ENCODE assay signal across 17 cellular contexts in genomic region chr7:97418312-97418711, GRCh38.
A peak's percentile ranks its signal among the peaks of the same experiment; 100 is the strongest.
DNase-seq lines count a peak whose midpoint lies in the region; ATAC-seq and TF ChIP-seq lines count a peak whose summit lies in the region.
"Had no signal": no experiment of that assay in that cellular context is flagged by ENCODE, and none has a peak within 500 bp of the region (broad histone marks: within the 10 kb centered on the region; RNA-seq: fewer than 3 reads in every experiment).

No MANE protein-coding gene starts in this region.

- H3K79me2 ChIP-seq in H9 (ENCODE audit: insufficient read depth, low read length): no peaks in the 10 kb centered on the region
- H3K79me2 ChIP-seq in PC-3 (ENCODE audit: low read length): no peaks in the 10 kb centered on the region

- no peak overlapping the region for H3K4me3 ChIP-seq in PC-3 (ENCODE audit: low read length)
- no peak overlapping the region for H3K4me3 ChIP-seq in mucosa of descending colon
- H3K4me3 ChIP-seq in Caco-2 (ENCODE audit: low read depth, low read length): no peak overlapping the region
- H3K4me3 ChIP-seq: body of pancreas, upper lobe of right lung had no signal

- H3K27ac ChIP-seq in H9 (ENCODE audit: insufficient read length, low read depth, low read length) (no peak overlapping the region), PC-3 (ENCODE audit: low read length) (no peak overlapping the region), substantia nigra (ENCODE audit: low read depth, low read length, poor library complexity, severe bottlenecking) (no peak overlapping the region)
- H3K27ac ChIP-seq: body of pancreas, upper lobe of right lung, VCaP had no signal

- no peak overlapping the region for H2BK20ac ChIP-seq in H9 (ENCODE audit: low read depth, low read length, poor library complexity, severe bottlenecking)

- no peak overlapping the region for H3K56ac ChIP-seq in H9 (ENCODE audit: insufficient read length, low read depth, low read length)

- no peak overlapping the region for H2AK5ac ChIP-seq in H9 (ENCODE audit: insufficient read length, low read length)

- H3K4me1 Mint-ChIP-seq in activated naive CD4-positive, alpha-beta T cell treated with anti-CD3 and anti-CD28 coated beads for 36 hours (ENCODE audit: low read depth): no peaks in the 10 kb centered on the region
- H3K4me1 Mint-ChIP-seq in activated naive CD4-positive, alpha-beta T cell treated with anti-CD3 and anti-CD28 coated beads, Interleukin-2, amount 10 ng/mL, durations not matched to agents 7 days and 5 days: no peaks in the 10 kb centered on the region
- H3K4me1 Mint-ChIP-seq in H9 (peaks cover 0 to 3% of the 10 kb centered on the region in 2 experiments; a peak in 1 of 4 replicates), Caco-2 (ENCODE audit: low read depth, unreplicated experiment) (no peaks in the 10 kb centered on the region)
- H3K4me1 Mint-ChIP-seq: stimulated activated memory B cell treated with anti-CD40 and anti-IgM and Interleukin-4, amounts not matched to agents 10 μg/mL and 1 μg/mL and 100 μg/mL, for 72 hours had no signal

- H2BK120ac ChIP-seq in H9 (ENCODE audit: low read depth, low read length, poor library complexity, severe bottlenecking): no peak overlapping the region

- no peaks in the 10 kb centered on the region for H3K23me2 ChIP-seq in H9 (ENCODE audit: insufficient read length, low read depth, low read length, poor library complexity, severe bottlenecking)

- no peak overlapping the region for H3K18ac ChIP-seq in H9 (ENCODE audit: insufficient read length, low read depth, low read length)

- H2AFZ ChIP-seq in H9 (ENCODE audit: low read length) (no peak overlapping the region), PC-3 (ENCODE audit: low read length) (no peak overlapping the region)

- CTCF ChIA-PET in activated naive CD4-positive, alpha-beta T cell treated with anti-CD3 and anti-CD28 coated beads for 36 hours (lab: Charles Lee): no interaction called here
- CTCF ChIA-PET in activated naive CD4-positive, alpha-beta T cell treated with anti-CD3 and anti-CD28 coated beads, Interleukin-2, amount 10 ng/mL, durations not matched to agents 7 days and 5 days (lab: Charles Lee): no interaction called here
- CTCF ChIA-PET in PC-3 (lab: Charles Lee): no interaction called here
- CTCF ChIA-PET in Caco-2 (lab: Charles Lee): no interaction called here

- no peaks in the 10 kb centered on the region for H3K79me1 ChIP-seq in H9 (ENCODE audit: insufficient read depth, low read depth, low read length, poor library complexity, severe bottlenecking)

- H3K27ac Mint-ChIP-seq in activated naive CD4-positive, alpha-beta T cell treated with anti-CD3 and anti-CD28 coated beads for 36 hours: no peak overlapping the region
- H3K27ac Mint-ChIP-seq in activated naive CD4-positive, alpha-beta T cell treated with anti-CD3 and anti-CD28 coated beads, Interleukin-2, amount 10 ng/mL, durations not matched to agents 7 days and 5 days: no peak overlapping the region
- H3K27ac Mint-ChIP-seq in H9 (no peak overlapping the region), Caco-2 (ENCODE audit: unreplicated experiment) (no peak overlapping the region)
- H3K27ac Mint-ChIP-seq: dendritic cell treated with granulocyte-macrophage colony-stimulating factor and Interleukin-4, amounts not matched to agents 40 ng/mL and 50 ng/mL, for 4 days; stimulated activated memory B cell treated with anti-CD40 and anti-IgM and Interleukin-4, amounts not matched to agents 10 μg/mL and 1 μg/mL and 100 μg/mL, for 72 hours had no signal

- peak; percentile 52 for TF ChIP-seq CTCF in H9 (conservative IDR thresholded peaks at IDR 0.05)
- TF ChIP-seq CTCF in PC-3 (conservative IDR thresholded peaks at IDR 0.05; ENCODE audit: low read depth, low read length): 0 out of 2 replicates have a peak, but pooled peaks have one; percentile 15
- TF ChIP-seq CTCF in mucosa of descending colon (IDR thresholded peaks at IDR 0.05): no peak
- TF ChIP-seq CTCF in Caco-2 (IDR thresholded peaks at IDR 0.05; ENCODE audit: insufficient read depth in 1 of 2, low read depth in 1 of 2, low read length in 1 of 2, severe bottlenecking in 1 of 2, unreplicated experiment in 1 of 2): no peak

- no peak overlapping the region for H3K23ac ChIP-seq in H9 (ENCODE audit: insufficient read length, low read depth, low read length)

- no peaks in the 10 kb centered on the region for H4K20me1 ChIP-seq in H9 (ENCODE audit: control insufficient read depth, insufficient read depth, insufficient read length)
- no peaks in the 10 kb centered on the region for H4K20me1 ChIP-seq in PC-3 (ENCODE audit: low read length)

- no peaks in the 10 kb centered on the region for H3K36me3 ChIP-seq in PC-3 (ENCODE audit: low read depth, low read length)
- no peaks in the 10 kb centered on the region for H3K36me3 ChIP-seq in mucosa of descending colon (ENCODE audit: low read depth)
- H3K36me3 ChIP-seq in Caco-2 (ENCODE audit: control insufficient read depth, insufficient read depth, low read length): no peaks in the 10 kb centered on the region
- H3K36me3 ChIP-seq: upper lobe of right lung had no signal

- H3K27me3 Mint-ChIP-seq in activated naive CD4-positive, alpha-beta T cell treated with anti-CD3 and anti-CD28 coated beads for 36 hours (ENCODE audit: low read depth): peaks cover 2% of the 10 kb centered on the region
- no peaks in the 10 kb centered on the region for H3K27me3 Mint-ChIP-seq in activated naive CD4-positive, alpha-beta T cell treated with anti-CD3 and anti-CD28 coated beads, Interleukin-2, amount 10 ng/mL, durations not matched to agents 7 days and 5 days
- no peaks in the 10 kb centered on the region for H3K27me3 Mint-ChIP-seq in H9 (ENCODE audit: low read depth)
- peaks cover 2% of the 10 kb centered on the region for H3K27me3 Mint-ChIP-seq in Caco-2 (ENCODE audit: insufficient read depth, unreplicated experiment)
- H3K27me3 Mint-ChIP-seq: dendritic cell treated with granulocyte-macrophage colony-stimulating factor and Interleukin-4, amounts not matched to agents 40 ng/mL and 50 ng/mL, for 4 days; stimulated activated memory B cell treated with anti-CD40 and anti-IgM and Interleukin-4, amounts not matched to agents 10 μg/mL and 1 μg/mL and 100 μg/mL, for 72 hours had no signal

- POLR2A ChIA-PET in PC-3 (lab: Charles Lee; ENCODE audit: unreplicated experiment) (no interaction called here), Caco-2 (lab: Charles Lee) (no interaction called here)

- H3K9me3 ChIP-seq in H9 (ENCODE audit: control insufficient read depth, low read depth, low read length): no peaks in the 10 kb centered on the region
- H3K9me3 ChIP-seq in PC-3 (ENCODE audit: low read length): no peaks in the 10 kb centered on the region
- H3K9me3 ChIP-seq in mucosa of descending colon: no peaks in the 10 kb centered on the region
- H3K9me3 ChIP-seq in Caco-2: no peaks in the 10 kb centered on the region; the same call in 1 of the 2 replicates
- H3K9me3 ChIP-seq: body of pancreas, upper lobe of right lung had no signal

- no peaks in the 10 kb centered on the region for H3K4me1 ChIP-seq in H9 (ENCODE audit: insufficient read depth, low read length)
- H3K4me1 ChIP-seq in PC-3 (ENCODE audit: insufficient read depth, low read length): no peaks in the 10 kb centered on the region
- no peaks in the 10 kb centered on the region for H3K4me1 ChIP-seq in mucosa of descending colon (ENCODE audit: low read depth)
- no peaks in the 10 kb centered on the region for H3K4me1 ChIP-seq in Caco-2
- H3K4me1 ChIP-seq: body of pancreas, upper lobe of right lung had no signal

- H3K9me3 Mint-ChIP-seq in activated naive CD4-positive, alpha-beta T cell treated with anti-CD3 and anti-CD28 coated beads for 36 hours: peaks cover 4% of the 10 kb centered on the region
- peaks cover 4% of the 10 kb centered on the region for H3K9me3 Mint-ChIP-seq in activated naive CD4-positive, alpha-beta T cell treated with anti-CD3 and anti-CD28 coated beads, Interleukin-2, amount 10 ng/mL, durations not matched to agents 7 days and 5 days
- H3K9me3 Mint-ChIP-seq in H9 (peaks cover 3% of the 10 kb centered on the region in 2 experiments; a peak in 4 of 5 replicates), Caco-2 (ENCODE audit: unreplicated experiment) (peaks cover 7% of the 10 kb centered on the region)

- no peak overlapping the region for H3K4me3 Mint-ChIP-seq in activated naive CD4-positive, alpha-beta T cell treated with anti-CD3 and anti-CD28 coated beads for 36 hours
- no peak overlapping the region for H3K4me3 Mint-ChIP-seq in activated naive CD4-positive, alpha-beta T cell treated with anti-CD3 and anti-CD28 coated beads, Interleukin-2, amount 10 ng/mL, durations not matched to agents 7 days and 5 days
- H3K4me3 Mint-ChIP-seq in H9: no peak overlapping the region
- no peak overlapping the region for H3K4me3 Mint-ChIP-seq in Caco-2 (ENCODE audit: unreplicated experiment)
- H3K4me3 Mint-ChIP-seq: dendritic cell treated with granulocyte-macrophage colony-stimulating factor and Interleukin-4, amounts not matched to agents 40 ng/mL and 50 ng/mL, for 4 days; stimulated activated memory B cell treated with anti-CD40 and anti-IgM and Interleukin-4, amounts not matched to agents 10 μg/mL and 1 μg/mL and 100 μg/mL, for 72 hours had no signal

- DNase-seq in activated naive CD4-positive, alpha-beta T cell treated with anti-CD3 and anti-CD28 coated beads for 36 hours: peak; percentile 5
- DNase-seq in activated naive CD4-positive, alpha-beta T cell treated with anti-CD3 and anti-CD28 coated beads, Interleukin-2, amount 10 ng/mL, durations not matched to agents 7 days and 5 days: no peak
- DNase-seq in H9: peak; percentile 39
- DNase-seq in PC-3: no peak
- peak in 2 of 3 donors; percentile 10 to 26 for DNase-seq in mucosa of descending colon
- DNase-seq in substantia nigra (lab: John Stamatoyannopoulos, UW): no peak
- DNase-seq in Caco-2: no peak
- DNase-seq: activated naive CD4-positive, alpha-beta T cell treated with anti-CD3 and anti-CD28 coated beads, Interleukin-2, amount 50 U/mL, for 16 hours; body of pancreas; head of caudate nucleus; NCI-H2171 treated with DMSO at 0.1 percent for 48 hours; upper lobe of right lung had no signal

- H2BK15ac ChIP-seq in H9 (ENCODE audit: low read depth, low read length): no peak overlapping the region

- H3K9ac ChIP-seq in H9 (ENCODE audit: extremely low read depth, insufficient read length, low read length): no peak overlapping the region
- H3K9ac ChIP-seq in PC-3 (ENCODE audit: low read length): no peak overlapping the region

- no CpG with 5 or more reads among the region's 2 CpGs for WGBS in H9 (ENCODE audit: extremely low coverage, insufficient read length, low lambda C conversion rate)

- H3K27me3 ChIP-seq in H9 (ENCODE audit: insufficient read depth, low read length) (no peaks in the 10 kb centered on the region), PC-3 (ENCODE audit: low read length) (no peaks in the 10 kb centered on the region), Caco-2 (replicated peaks; ENCODE audit: control insufficient read depth, insufficient read depth, low read length) (no peaks in the 10 kb centered on the region)
- H3K27me3 ChIP-seq: body of pancreas, upper lobe of right lung had no signal

- no peak overlapping the region for H4K5ac ChIP-seq in H9 (ENCODE audit: insufficient read length, low read depth, low read length)

- BruUV-seq in PC-3 (replicated peaks; lab: Mats Ljungman, UMichigan) (no TSS peak), Caco-2 (replicated peaks; lab: Mats Ljungman, UMichigan) (no TSS peak)

- intact Hi-C loops in activated naive CD4-positive, alpha-beta T cell treated with anti-CD3 and anti-CD28 coated beads for 36 hours (cut with micrococcal nuclease): no loop called here
- intact Hi-C loops in PC-3 (cut with micrococcal nuclease): no loop called here
- intact Hi-C loops in mucosa of descending colon (cut with DNase I, micrococcal nuclease): no loop called here
- intact Hi-C loops in Caco-2 (cut with micrococcal nuclease; ENCODE audit: unreplicated experiment): no loop called here

- H3K9me2 ChIP-seq in PC-3 (replicated peaks; ENCODE audit: low read length): no peaks in the 10 kb centered on the region

- no peak overlapping the region for H3K14ac ChIP-seq in H9 (ENCODE audit: insufficient read depth, low read length)

- H3K4ac ChIP-seq in H9 (ENCODE audit: low read depth, low read length): no peak overlapping the region

- H3T11ph ChIP-seq in H9 (ENCODE audit: low read length): no peak overlapping the region

- H3K36me3 Mint-ChIP-seq in activated naive CD4-positive, alpha-beta T cell treated with anti-CD3 and anti-CD28 coated beads for 36 hours (ENCODE audit: low read depth): no peaks in the 10 kb centered on the region
- no peaks in the 10 kb centered on the region for H3K36me3 Mint-ChIP-seq in activated naive CD4-positive, alpha-beta T cell treated with anti-CD3 and anti-CD28 coated beads, Interleukin-2, amount 10 ng/mL, durations not matched to agents 7 days and 5 days
- H3K36me3 Mint-ChIP-seq in H9 (ENCODE audit: insufficient read depth in 1 of 3, low read depth in 3 of 3) (peaks cover 0 to 3% (median 0%) of the 10 kb centered on the region in 3 experiments; a peak in 4 of 7 replicates), Caco-2 (ENCODE audit: insufficient read depth, unreplicated experiment) (no peaks in the 10 kb centered on the region)
- H3K36me3 Mint-ChIP-seq: stimulated activated memory B cell treated with anti-CD40 and anti-IgM and Interleukin-4, amounts not matched to agents 10 μg/mL and 1 μg/mL and 100 μg/mL, for 72 hours had no signal

- H2BK5ac ChIP-seq in H9 (ENCODE audit: insufficient read length, low read length): no peak overlapping the region

- H3F3A ChIP-seq in PC-3 (ENCODE audit: low read length, unreplicated experiment): no peaks in the 10 kb centered on the region

- ATAC-seq in PC-3 (no peak), mucosa of descending colon (peak; percentile 26), GM18870 (IDR thresholded peaks at IDR 0.05; ENCODE audit: unreplicated experiment) (no peak)
- ATAC-seq: body of pancreas; esophagus mucosa; stimulated activated memory B cell treated with anti-CD40 and anti-IgM and Interleukin-4, amounts not matched to agents 10 μg/mL and 1 μg/mL and 100 μg/mL, for 72 hours; upper lobe of right lung had no signal

- H4K8ac ChIP-seq in H9 (replicated peaks; ENCODE audit: insufficient read length, low read depth, low read length): no peak overlapping the region

- no peak overlapping the region for H4K91ac ChIP-seq in H9 (ENCODE audit: insufficient read length, low read depth, low read length)

- no peak overlapping the region for H2BK12ac ChIP-seq in H9 (ENCODE audit: insufficient read length, low read depth, low read length)

- H3K4me2 ChIP-seq in H9 (ENCODE audit: insufficient read depth, insufficient read length, low read length) (no peak overlapping the region), PC-3 (ENCODE audit: low read length) (no peak overlapping the region)

Comparison
In these comparisons a context has a peak if more than half of its experiments do, and no peak if none do; other contexts are left out.
1. DNase-seq: peak in activated naive CD4-positive, alpha-beta T cell treated with anti-CD3 and anti-CD28 coated beads for 36 hours (single experiment), H9 (single experiment) and mucosa of descending colon (2 of 3); none in activated naive CD4-positive, alpha-beta T cell treated with anti-CD3 and anti-CD28 coated beads, Interleukin-2, amount 10 ng/mL, durations not matched to agents 7 days and 5 days (single experiment), PC-3 (single experiment), substantia nigra (0 of 49) and Caco-2 (0 of 2).
2. CTCF ChIP-seq: peak in H9 (single experiment) and PC-3 (single experiment); none in mucosa of descending colon (single experiment) and Caco-2 (0 of 2).